In the genomic region with DNA sequence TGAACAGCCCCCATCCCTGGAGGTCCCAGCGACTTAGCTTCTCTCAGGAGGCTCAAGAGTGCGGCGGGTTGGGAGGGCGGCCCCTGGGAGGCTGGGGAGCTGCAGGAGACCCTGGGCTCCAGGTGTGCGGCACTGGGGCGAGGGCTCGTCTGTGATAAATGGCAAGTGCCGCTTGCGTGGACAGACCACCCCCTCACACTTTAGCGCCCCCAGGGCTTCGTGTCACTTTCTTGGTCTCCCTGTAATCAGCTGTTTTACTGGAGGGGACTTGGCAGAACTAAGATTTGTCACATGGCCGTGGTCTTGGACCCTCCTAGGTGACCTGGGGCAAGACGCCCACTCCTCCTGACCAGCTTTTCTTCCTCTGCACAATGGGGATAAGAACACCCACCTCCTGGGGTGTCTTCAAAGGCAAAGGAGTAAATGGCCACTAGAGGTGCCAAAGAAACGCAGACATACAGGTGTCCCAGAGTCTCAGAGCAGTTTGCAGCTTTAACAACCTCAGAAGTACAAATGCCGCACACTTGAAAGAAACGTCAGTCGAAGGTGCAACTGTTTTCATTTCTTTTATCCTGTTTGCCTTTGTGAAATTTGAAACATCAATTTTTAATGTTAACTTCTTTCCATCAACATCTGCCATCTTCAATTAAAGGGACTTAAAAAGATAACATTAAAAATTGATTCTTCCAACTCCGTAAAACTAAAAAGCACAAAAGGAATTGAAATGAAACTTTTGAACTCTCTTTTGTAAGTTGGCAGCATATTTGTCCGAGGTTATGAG, we compare ENCODE assay signal across 8 cellular contexts. TPM values are rescaled to one million over a fixed set of nuclear protein-coding genes. Genes with fewer than 3 reads are reported as not detected.
DNase-seq lines count a peak whose midpoint lies in the region; ATAC-seq and TF ChIP-seq lines count a peak whose summit lies in the region.

No MANE protein-coding gene starts in this region.

- H3K36me3 Mint-ChIP-seq in endothelial cell (ENCODE audit: low read depth, unreplicated experiment) (no peaks in the 10 kb centered on the region), nephron (ENCODE audit: low read depth) (no peaks in the 10 kb centered on the region)

- H3K27ac ChIP-seq in RWPE2 (ENCODE audit: poor library complexity, severe bottlenecking) = peak overlapping the region; percentile 68

- H3K9me3 ChIP-seq in RWPE2 (ENCODE audit: severe bottlenecking) = no peaks in the 10 kb centered on the region

- H3K27me3 Mint-ChIP-seq in endothelial cell (ENCODE audit: unreplicated experiment) = peaks cover 13% of the 10 kb centered on the region
- peaks cover 16% of the 10 kb centered on the region for H3K27me3 Mint-ChIP-seq in nephron (ENCODE audit: low read depth)

- H3K4me1 Mint-ChIP-seq in endothelial cell (ENCODE audit: unreplicated experiment) (no peaks in the 10 kb centered on the region), nephron (peaks cover 19% of the 10 kb centered on the region)

- H3K9me3 Mint-ChIP-seq in endothelial cell (ENCODE audit: unreplicated experiment) = no peaks in the 10 kb centered on the region
- no peaks in the 10 kb centered on the region for H3K9me3 Mint-ChIP-seq in nephron

- no peaks in the 10 kb centered on the region for H3K27me3 ChIP-seq in RWPE2 (ENCODE audit: insufficient read depth, poor library complexity, severe bottlenecking)

- H3K4me1 ChIP-seq in RWPE2 (ENCODE audit: insufficient read depth, poor library complexity, severe bottlenecking) = peaks cover 10% of the 10 kb centered on the region

- TF ChIP-seq CTCF in RWPE2 (IDR thresholded peaks at IDR 0.05; ENCODE audit: poor library complexity, severe bottlenecking) = peak; percentile 84
- TF ChIP-seq CTCF in endothelial cell (IDR thresholded peaks at IDR 0.05; ENCODE audit: unreplicated experiment) = peak; percentile 23
- peak in 2 of 3 experiments; percentile 44 to 56 for TF ChIP-seq CTCF in nephron (IDR thresholded peaks at IDR 0.05; ENCODE audit: unreplicated experiment in 3 of 3)

- peak overlapping the region; percentile 18 for H3K27ac Mint-ChIP-seq in endothelial cell (ENCODE audit: unreplicated experiment)
- peak overlapping the region in 2 of 3 experiments; percentile 52 to 59 for H3K27ac Mint-ChIP-seq in nephron

- H3K4me3 Mint-ChIP-seq in endothelial cell (ENCODE audit: unreplicated experiment) = no peak overlapping the region
- H3K4me3 Mint-ChIP-seq in nephron = peak overlapping the region; percentile 76 to 80 (median 78)

- ATAC-seq in RWPE2 (ENCODE audit: low read depth) (peak; percentile 42; the same call in 2 of the 3 replicates), GM18867 (IDR thresholded peaks at IDR 0.05; ENCODE audit: unreplicated experiment) (no peak), GM19395 (IDR thresholded peaks at IDR 0.05; ENCODE audit: unreplicated experiment) (no peak)

- 0 out of 2 replicates have a peak, but pooled peaks cover 1% of the 10 kb centered on the region for H3K36me3 ChIP-seq in RWPE2 (ENCODE audit: low read depth)

- POLR2A ChIA-PET in HEK293T (lab: Yijun Ruan, JAX) = interaction anchor here (1.1 kb wide), 1 partner anchor 27 kb away, joined by 4 read pairs; no protein-coding TSS in a partner anchor

- CTCF ChIA-PET in HEK293T (lab: Yijun Ruan, JAX) = interaction anchor here (0.6 to 2.1 kb wide), 10 partner anchors 10 to 1857 kb away, joined by 3 to 14 read pairs (median 3); no protein-coding TSS in a partner anchor

- peak; percentile 4 for DNase-seq in DMS53 treated with DMSO at 0.1 percent for 48 hours (lab: John Stamatoyannopoulos, UW; ENCODE audit: unreplicated experiment)
- DNase-seq in HEK293T (ENCODE audit: extremely low spot score) = peak; percentile 57
- DNase-seq in RWPE2 (ENCODE audit: low spot score) = no peak
- no peak for DNase-seq in endothelial cell (ENCODE audit: low spot score)
- DNase-seq in retina = no peak

- peak overlapping the region; percentile 50 for H3K4me3 ChIP-seq in RWPE2 (ENCODE audit: severe bottlenecking)

TF ChIP-seq in HEK293T, 16 proteins besides CTCF, POLR2A, EP300 and RAD21:
- TF ChIP-seq HDGF (IDR thresholded peaks at IDR 0.05; ENCODE audit: borderline replicate concordance) = no peak
- TF ChIP-seq SUZ12 (IDR thresholded peaks at IDR 0.05) = no peak
- no peak for TF ChIP-seq LEF1 (IDR thresholded peaks at IDR 0.05; ENCODE audit: borderline replicate concordance)
- TF ChIP-seq SP1 (IDR thresholded peaks at IDR 0.05) = no peak
- TF ChIP-seq FOXA1 (IDR thresholded peaks at IDR 0.05) = no peak
- TF ChIP-seq, protein P1, sequence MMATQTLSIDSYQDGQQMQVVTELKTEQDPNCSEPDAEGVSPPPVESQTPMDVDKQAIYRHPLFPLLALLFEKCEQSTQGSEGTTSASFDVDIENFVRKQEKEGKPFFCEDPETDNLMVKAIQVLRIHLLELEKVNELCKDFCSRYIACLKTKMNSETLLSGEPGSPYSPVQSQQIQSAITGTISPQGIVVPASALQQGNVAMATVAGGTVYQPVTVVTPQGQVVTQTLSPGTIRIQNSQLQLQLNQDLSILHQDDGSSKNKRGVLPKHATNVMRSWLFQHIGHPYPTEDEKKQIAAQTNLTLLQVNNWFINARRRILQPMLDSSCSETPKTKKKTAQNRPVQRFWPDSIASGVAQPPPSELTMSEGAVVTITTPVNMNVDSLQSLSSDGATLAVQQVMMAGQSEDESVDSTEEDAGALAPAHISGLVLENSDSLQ (IDR thresholded peaks at IDR 0.05) = no peak
- no peak for TF ChIP-seq ELF4 (IDR thresholded peaks at IDR 0.05)
- TF ChIP-seq NFRKB (IDR thresholded peaks at IDR 0.05) = no peak
- TF ChIP-seq ARNT (IDR thresholded peaks at IDR 0.05) = no peak
- no peak for TF ChIP-seq TARDBP (IDR thresholded peaks at IDR 0.05)
- TF ChIP-seq ZNF384 (IDR thresholded peaks at IDR 0.05) = no peak
- no peak for TF ChIP-seq FOXM1 (IDR thresholded peaks at IDR 0.05; ENCODE audit: borderline replicate concordance)
- TF ChIP-seq FOXK2 (IDR thresholded peaks at IDR 0.05) = no peak
- TF ChIP-seq L3MBTL2 (conservative IDR thresholded peaks at IDR 0.05) = no peak
- no peak for TF ChIP-seq BHLHE40 (IDR thresholded peaks at IDR 0.05; ENCODE audit: borderline replicate concordance)
- TF ChIP-seq CTBP1 (IDR thresholded peaks at IDR 0.05; ENCODE audit: borderline replicate concordance) = no peak
TF ChIP-seq in HEK293T: peak in this region for 0.

RNA-seq across cellular contexts. Expression of a gene that starts 0.9 kb away (rescaled TPM):
- 0.31 TPM for total RNA-seq in endothelial cell (ENCODE audit: unreplicated experiment)

RNA-seq across cellular contexts. Expression of a gene that starts 14.1 kb away (rescaled TPM):
- total RNA-seq in endothelial cell (ENCODE audit: unreplicated experiment) = 1.2 TPM

RNA-seq across cellular contexts. Expression of a gene that starts 55.1 kb away (rescaled TPM):
- 3.0 TPM for total RNA-seq in endothelial cell (ENCODE audit: unreplicated experiment)

Comparison
In these comparisons a context has a peak if more than half of its experiments do, and no peak if none do; other contexts are left out.
1. DNase-seq: peak in DMS53 treated with DMSO at 0.1 percent for 48 hours (single experiment) and HEK293T (single experiment); none in RWPE2 (single experiment), endothelial cell (single experiment) and retina (single experiment).
2. CTCF ChIP-seq: peak in every context shown above with its lines; median percentile 84 in RWPE2; 50 in nephron; 23 in endothelial cell.